1 cellular context compared by ENCODE assay signal in genomic region chr22:28017859-28018258, GRCh38.
TF ChIP-seq lines count a peak whose summit lies in the region.

No MANE protein-coding gene starts in this region.

TF ChIP-seq in WTC11, 78 proteins besides CTCF, POLR2A, EP300 and RAD21 (continued from another document):
- TF ChIP-seq E2F5 (CRISPR knock-in tag; IDR thresholded peaks at IDR 0.05) (no peak), ZSCAN18 (CRISPR knock-in tag; IDR thresholded peaks at IDR 0.05) (no peak), ATF6 (CRISPR knock-in tag; IDR thresholded peaks at IDR 0.05) (no peak), ZNF532 (CRISPR knock-in tag; IDR thresholded peaks at IDR 0.05; ENCODE audit: borderline replicate concordance) (no peak), TEAD4 (CRISPR knock-in tag; IDR thresholded peaks at IDR 0.05) (no peak), PRRX2 (CRISPR knock-in tag; IDR thresholded peaks at IDR 0.05) (no peak), ATF1 (CRISPR knock-in tag; IDR thresholded peaks at IDR 0.05) (no peak), ELF4 (CRISPR knock-in tag; IDR thresholded peaks at IDR 0.05; ENCODE audit: low read depth) (no peak), ZBTB21 (CRISPR knock-in tag; IDR thresholded peaks at IDR 0.05; ENCODE audit: borderline replicate concordance) (no peak), ZMAT4 (CRISPR knock-in tag; IDR thresholded peaks at IDR 0.05) (no peak), MAX (CRISPR knock-in tag; IDR thresholded peaks at IDR 0.05) (no peak), USF1 (CRISPR knock-in tag; IDR thresholded peaks at IDR 0.05) (no peak), FOXP1 (CRISPR knock-in tag; IDR thresholded peaks at IDR 0.05; ENCODE audit: borderline replicate concordance) (no peak)
